ENCODE assay signal across 8 cellular contexts in the genomic region with DNA sequence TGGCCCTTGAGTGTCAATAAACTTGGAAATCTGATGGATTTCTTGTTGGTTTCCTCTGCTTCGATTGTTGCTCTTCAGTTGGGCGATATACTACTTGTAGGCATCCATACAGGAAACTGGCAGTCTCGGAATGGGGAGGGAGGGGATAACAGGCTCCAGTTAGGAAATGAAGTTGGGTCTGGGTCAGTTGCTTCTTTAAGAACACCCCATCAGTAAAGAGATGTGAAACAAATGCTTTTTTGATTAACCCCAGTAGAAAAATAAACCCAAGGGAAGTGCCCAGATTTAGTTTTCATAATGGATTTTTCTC. TPM values are rescaled to one million over a fixed set of nuclear protein-coding genes. Genes with fewer than 3 reads are reported as not detected.
DNase-seq lines count a peak whose midpoint lies in the region; ATAC-seq and TF ChIP-seq lines count a peak whose summit lies in the region.

No MANE protein-coding gene starts in this region.

- no peaks in the 10 kb centered on the region for H3K9me2 ChIP-seq in Loucy (replicated peaks; ENCODE audit: low read depth, low read length)

- H3K36me3 ChIP-seq in heart right ventricle: no peaks in the 10 kb centered on the region
- H3K36me3 ChIP-seq in Loucy (ENCODE audit: insufficient read depth, low read length): no peaks in the 10 kb centered on the region
- peaks cover 3% of the 10 kb centered on the region for H3K36me3 ChIP-seq in effector memory CD4-positive, alpha-beta T cell (ENCODE audit: control insufficient read depth, insufficient read depth, low read length)
- H3K36me3 ChIP-seq in osteoblast (ENCODE audit: insufficient read depth, low read length): no peaks in the 10 kb centered on the region

- DNase-seq in heart right ventricle (no peak), Right ventricle myocardium inferior (ENCODE audit: missing footprints) (no peak), osteoblast (ENCODE audit: insufficient read length, low spot score, missing footprints) (peak; percentile 10), DMS 273 treated with DMSO at 0.1 percent for 48 hours (lab: John Stamatoyannopoulos, UW) (no peak), GM10248 (ENCODE audit: extremely low spot score) (no peak), NOMO-1 treated with dmso at 0.1 percent for 144 hours (lab: John Stamatoyannopoulos, UW; ENCODE audit: unreplicated experiment) (no peak)
- DNase-seq in effector memory CD4-positive, alpha-beta T cell: no peak

- peak in 1 of 8 donors; percentile 2 for ATAC-seq in heart right ventricle
- no peak for ATAC-seq in Right ventricle myocardium inferior

- H2AFZ ChIP-seq in Loucy (ENCODE audit: low read length): peak overlapping the region; percentile 100
- peak overlapping the region; percentile 98 for H2AFZ ChIP-seq in osteoblast (ENCODE audit: low read length)

- POLR2A ChIA-PET in GM10248 (lab: Yijun Ruan, JAX): no interaction called here

- intact Hi-C loops in heart right ventricle (cut with DNase I): no loop called here
- intact Hi-C loops in Right ventricle myocardium inferior (cut with DNase I): no loop called here

- H3K9me3 ChIP-seq in heart right ventricle (no peaks in the 10 kb centered on the region), Loucy (ENCODE audit: insufficient read depth, low read depth, low read length) (no peaks in the 10 kb centered on the region), osteoblast (ENCODE audit: low read depth, low read length) (no peaks in the 10 kb centered on the region)
- H3K9me3 ChIP-seq in effector memory CD4-positive, alpha-beta T cell (ENCODE audit: control insufficient read depth, low read length): no peaks in the 10 kb centered on the region

- H3K9ac ChIP-seq in Loucy (ENCODE audit: low read depth, low read length, poor library complexity, severe bottlenecking): peak overlapping the region; percentile 85

- H3K4me3 ChIP-seq in heart right ventricle: peak overlapping the region; percentile 71 to 100 (median 96)
- H3K4me3 ChIP-seq in Loucy (ENCODE audit: low read length, poor library complexity, severe bottlenecking): peak overlapping the region; percentile 93
- H3K4me3 ChIP-seq in effector memory CD4-positive, alpha-beta T cell (ENCODE audit: insufficient read depth, low read depth, low read length, poor library complexity, severe bottlenecking): peak overlapping the region; percentile 97
- peak overlapping the region; percentile 97 for H3K4me3 ChIP-seq in osteoblast (ENCODE audit: insufficient read depth, low read length)

- peaks cover 44% of the 10 kb centered on the region for H3K79me2 ChIP-seq in Loucy (ENCODE audit: insufficient read depth, low read length)
- peaks cover 57% of the 10 kb centered on the region for H3K79me2 ChIP-seq in osteoblast (ENCODE audit: insufficient read depth, low read length)

- peak overlapping the region in 8 of 10 donors; percentile 85 to 97 (median 95) for H3K27ac ChIP-seq in heart right ventricle
- H3K27ac ChIP-seq in effector memory CD4-positive, alpha-beta T cell (ENCODE audit: insufficient read depth, low read length, poor library complexity, severe bottlenecking): peak overlapping the region; percentile 84
- peak overlapping the region; percentile 87 for H3K27ac ChIP-seq in osteoblast (ENCODE audit: low read depth, low read length)

- peaks cover 20% of the 10 kb centered on the region for H4K20me1 ChIP-seq in Loucy (ENCODE audit: insufficient read depth, low read length, poor library complexity, severe bottlenecking)
- H4K20me1 ChIP-seq in osteoblast (ENCODE audit: insufficient read depth, low read length): peaks cover 26% of the 10 kb centered on the region

- CTCF ChIA-PET in GM10248 (lab: Yijun Ruan, JAX): interaction anchor here (0.8 kb wide), 1 partner anchor 9 kb away, joined by 3 read pairs; no protein-coding TSS in a partner anchor

- H3K4me1 ChIP-seq in heart right ventricle: peaks cover 0 to 48% (median 26%) of the 10 kb centered on the region in 9 donors
- peaks cover 48% of the 10 kb centered on the region for H3K4me1 ChIP-seq in Loucy (ENCODE audit: insufficient read depth, low read length, poor library complexity, severe bottlenecking)
- peaks cover 11% of the 10 kb centered on the region for H3K4me1 ChIP-seq in effector memory CD4-positive, alpha-beta T cell (ENCODE audit: control insufficient read depth, insufficient read depth, low read length, poor library complexity, severe bottlenecking)
- peaks cover 10% of the 10 kb centered on the region for H3K4me1 ChIP-seq in osteoblast (ENCODE audit: insufficient read depth, low read length)

- H3K27me3 ChIP-seq in heart right ventricle (peaks cover 0 to 2% (median 0%) of the 10 kb centered on the region in 7 donors), Loucy (ENCODE audit: insufficient read depth, low read length, poor library complexity, severe bottlenecking) (peaks cover 6% of the 10 kb centered on the region), osteoblast (ENCODE audit: insufficient read depth, low read length) (no peaks in the 10 kb centered on the region)
- H3K27me3 ChIP-seq in effector memory CD4-positive, alpha-beta T cell (replicated peaks; ENCODE audit: control insufficient read depth, insufficient read depth, low read length, poor library complexity, severe bottlenecking): no peaks in the 10 kb centered on the region

- H3F3A ChIP-seq in Loucy (ENCODE audit: low read depth): no peaks in the 10 kb centered on the region

- WGBS in heart right ventricle, 2 donors: 0 to 3% methylated on average over 3 of the region's 3 CpGs

- TF ChIP-seq CTCF in heart right ventricle (IDR thresholded peaks at IDR 0.05) (no peak), Loucy (conservative IDR thresholded peaks at IDR 0.05; ENCODE audit: low read length) (no peak), osteoblast (IDR thresholded peaks at IDR 0.05; ENCODE audit: extremely low read depth, low read depth, low read length) (no peak), GM10248 (IDR thresholded peaks at IDR 0.05; ENCODE audit: control extremely low read depth, extremely low read depth, low read depth, missing control alignments) (no peak)

- H3K4me2 ChIP-seq in Loucy (ENCODE audit: low read depth, low read length, poor library complexity, severe bottlenecking) (peak overlapping the region; percentile 91), osteoblast (ENCODE audit: insufficient read depth, low read length) (peak overlapping the region; percentile 88)

RNA-seq across cellular contexts. Expression of gene CHMP2B, which starts 0.7 kb away (rescaled TPM):
- total RNA-seq in heart right ventricle: 10 to 100 TPM; 32.1 to 43.7 (median 36.0) TPM
- polyA plus RNA-seq in heart right ventricle: 10 to 100 TPM; 10.8 to 18.0 TPM
- total RNA-seq in Right ventricle myocardium inferior: 33.5 TPM
- 55.4 and 63.1 TPM in 2 replicates for total RNA-seq in osteoblast

RNA-seq across cellular contexts. Expression of gene POU1F1, which starts 48.6 kb away (rescaled TPM):
- total RNA-seq in heart right ventricle (not detected), Right ventricle myocardium inferior (not detected), osteoblast (not detected in 2 replicates)
- polyA plus RNA-seq in heart right ventricle: not detected
